9 cellular contexts compared by ENCODE assay signal in genomic region chr19:36489920-36490415, GRCh38. TPM values are rescaled to one million over a fixed set of nuclear protein-coding genes. Genes with fewer than 3 reads are reported as not detected.
DNase-seq lines count a peak whose midpoint lies in the region; ATAC-seq and FAIRE-seq lines count a peak whose summit lies in the region.
"Had no signal": no experiment of that assay in that cellular context is flagged by ENCODE, and none has a peak within 500 bp of the region (broad histone marks: within the 10 kb centered on the region; RNA-seq: fewer than 3 reads in every experiment).

No MANE protein-coding gene starts in this region.

- intact Hi-C loops in right cardiac atrium (cut with DNase I) = no loop called here

- H3K36me3 ChIP-seq in rectal smooth muscle tissue (ENCODE audit: control insufficient read depth, insufficient read depth, low read length) = no peaks in the 10 kb centered on the region

- WGBS in right cardiac atrium = 6% methylated on average over 15 of the region's 15 CpGs

- H3K9ac ChIP-seq in rectal smooth muscle tissue (ENCODE audit: low read length) = peak overlapping the region; percentile 81

- DNase-seq in COLO829 (ENCODE audit: low spot score) (peak; percentile 91), RCC 7860 (ENCODE audit: low spot score) (peak; percentile 65), right cardiac atrium (peak; percentile 83 to 93 (median 91)), A172 (ENCODE audit: low spot score) (no peak)
- DNase-seq in activated naive CD8-positive, alpha-beta T cell treated with anti-CD3 and anti-CD28 coated beads for 36 hours = peak; percentile 76

- H3K27me3 Mint-ChIP-seq in activated naive CD8-positive, alpha-beta T cell treated with anti-CD3 and anti-CD28 coated beads for 36 hours = no peaks in the 10 kb centered on the region

- peak overlapping the region; percentile 100 for H3K27ac ChIP-seq in right cardiac atrium (ENCODE audit: low read length)
- H3K27ac ChIP-seq in rectal smooth muscle tissue (ENCODE audit: low read depth, low read length) = peak overlapping the region; percentile 98

- H3K27me3 ChIP-seq in right cardiac atrium (ENCODE audit: control insufficient read depth, insufficient read depth) (no peaks in the 10 kb centered on the region), rectal smooth muscle tissue (ENCODE audit: control insufficient read depth, insufficient read depth, low read length) (no peaks in the 10 kb centered on the region)

- H3K9me3 Mint-ChIP-seq in activated naive CD8-positive, alpha-beta T cell treated with anti-CD3 and anti-CD28 coated beads for 36 hours = peaks cover 18% of the 10 kb centered on the region

- FAIRE-seq in RCC 7860 (lab: Jason Lieb, UNC) = no peak
- FAIRE-seq: colon had no signal

- ATAC-seq in GM19395 (IDR thresholded peaks at IDR 0.05; ENCODE audit: unreplicated experiment) (peak; percentile 66), HG03571 (IDR thresholded peaks at IDR 0.05; ENCODE audit: unreplicated experiment) (peak; percentile 50), right cardiac atrium (peak; percentile 96)

- peak overlapping the region; percentile 88 for H3K4me3 Mint-ChIP-seq in activated naive CD8-positive, alpha-beta T cell treated with anti-CD3 and anti-CD28 coated beads for 36 hours

- peaks cover 47% of the 10 kb centered on the region for H3K36me3 Mint-ChIP-seq in activated naive CD8-positive, alpha-beta T cell treated with anti-CD3 and anti-CD28 coated beads for 36 hours

- H3K4me3 ChIP-seq in right cardiac atrium (ENCODE audit: low read length) (peak overlapping the region; percentile 92), rectal smooth muscle tissue (ENCODE audit: low read length) (peak overlapping the region; percentile 95)

- H3K4me1 ChIP-seq in right cardiac atrium (ENCODE audit: control insufficient read depth, insufficient read depth, low read length) (no peaks in the 10 kb centered on the region), rectal smooth muscle tissue (ENCODE audit: control insufficient read depth, insufficient read depth, low read length) (no peaks in the 10 kb centered on the region)

- peaks cover 24% of the 10 kb centered on the region for H3K4me1 Mint-ChIP-seq in activated naive CD8-positive, alpha-beta T cell treated with anti-CD3 and anti-CD28 coated beads for 36 hours

- no peaks in the 10 kb centered on the region for H3K9me3 ChIP-seq in right cardiac atrium (ENCODE audit: control insufficient read depth, low read length)

- H3K27ac Mint-ChIP-seq in activated naive CD8-positive, alpha-beta T cell treated with anti-CD3 and anti-CD28 coated beads for 36 hours = peak overlapping the region; percentile 100

RNA-seq across cellular contexts. Expression of gene ZNF566, which starts 0.6 kb away (rescaled TPM):
- 1 to 10 TPM; 6.0 to 7.8 TPM for total RNA-seq in activated naive CD8-positive, alpha-beta T cell treated with anti-CD3 and anti-CD28 coated beads for 36 hours
- total RNA-seq in right cardiac atrium = 10 to 100 TPM; 10.6 to 13.4 (median 13.3) TPM
- polyA plus RNA-seq in right cardiac atrium = 6.2 TPM
- 7.1 and 8.5 TPM in 2 replicates for total RNA-seq in A172 (2014; rRNA removed; shearing (Covaris generic))

RNA-seq across cellular contexts. Expression of gene ZNF260, which starts 38.1 kb away (rescaled TPM):
- 1 to 10 TPM; 6.2 to 8.3 TPM for total RNA-seq in activated naive CD8-positive, alpha-beta T cell treated with anti-CD3 and anti-CD28 coated beads for 36 hours
- 10 to 100 TPM in 1 of 4 donors, 1 to 10 TPM in 3; 8.8 to 11.1 (median 9.7) TPM for total RNA-seq in right cardiac atrium
- 4.5 TPM for polyA plus RNA-seq in right cardiac atrium
- total RNA-seq in A172 (2014; rRNA removed; shearing (Covaris generic)) = 18.6 and 22.5 TPM in 2 replicates
